19 cellular contexts compared by ENCODE assay signal in the genomic region with DNA sequence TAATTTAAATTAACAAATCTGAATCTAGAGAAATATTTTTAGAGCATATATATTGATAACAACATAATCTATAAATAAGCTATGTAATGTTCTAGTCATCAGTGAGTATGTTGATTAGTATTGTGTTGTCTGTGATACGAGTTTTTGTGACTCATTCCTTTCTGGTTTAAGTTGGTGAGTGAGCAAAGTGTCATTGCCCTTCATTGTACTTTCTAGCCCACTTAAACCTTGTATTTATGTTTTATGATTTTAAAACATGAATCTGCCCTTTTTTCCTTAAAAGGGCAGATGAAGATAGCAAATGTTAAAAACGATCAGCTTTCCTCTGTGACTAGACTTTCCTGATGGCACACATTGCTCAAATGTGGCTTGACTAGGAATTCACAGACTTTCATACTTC. TPM values are rescaled to one million over a fixed set of nuclear protein-coding genes. Genes with fewer than 3 reads are reported as not detected.
DNase-seq lines count a peak whose midpoint lies in the region; ATAC-seq, FAIRE-seq and TF ChIP-seq lines count a peak whose summit lies in the region.
"Had no signal": no experiment of that assay in that cellular context is flagged by ENCODE, and none has a peak within 500 bp of the region (broad histone marks: within the 10 kb centered on the region; RNA-seq: fewer than 3 reads in every experiment).

No MANE protein-coding gene starts in this region.

- H3K36me3 Mint-ChIP-seq in WTC11 = no peaks in the 10 kb centered on the region

- H3K9me1 ChIP-seq in keratinocyte (ENCODE audit: control insufficient read depth, extremely low read depth, insufficient read depth, low read length) = no peaks in the 10 kb centered on the region

- peaks cover 0 to 3% of the 10 kb centered on the region in 2 experiments for H3K36me3 ChIP-seq in keratinocyte (ENCODE audit: control insufficient read depth in 2 of 2, extremely low read depth in 1 of 2, insufficient read depth in 2 of 2, low read length in 2 of 2)
- H3K36me3 ChIP-seq: left lung had no signal

- H4K20me1 ChIP-seq in keratinocyte (ENCODE audit: control insufficient read depth, extremely low read depth, insufficient read depth, low read length) = no peaks in the 10 kb centered on the region

- no peak for TF ChIP-seq CTCF in keratinocyte (optimal IDR thresholded peaks at IDR 0.05 in 1 of 3, IDR thresholded peaks at IDR 0.05 in 1 of 3, conservative IDR thresholded peaks at IDR 0.05 in 1 of 3; ENCODE audit: extremely low read depth in 1 of 3, insufficient read depth in 2 of 3, low read length in 3 of 3)
- TF ChIP-seq CTCF in WTC11 (IDR thresholded peaks at IDR 0.05) = no peak

- peak; percentile 48 for FAIRE-seq in keratinocyte (lab: Jason Lieb, UNC)
- FAIRE-seq: endometrium, GM12891 had no signal

- no peak overlapping the region for H3K4me3 Mint-ChIP-seq in WTC11
- H3K4me3 Mint-ChIP-seq: naive thymus-derived CD4-positive, alpha-beta T cell had no signal

- DNase-seq in EH (ENCODE audit: low read depth) = peak; percentile 64
- peak; percentile 82 for DNase-seq in HS-5 (ENCODE audit: low read depth)
- DNase-seq in astrocyte of the hippocampus (ENCODE audit: low read depth, low spot score) = peak; percentile 35
- peak; percentile 1 for DNase-seq in keratinocyte (ENCODE audit: low read depth, low spot score)
- DNase-seq in substantia nigra (lab: John Stamatoyannopoulos, UW) = no peak
- DNase-seq in WTC11 (ENCODE audit: low spot score) = no peak
- no peak for DNase-seq in DMS 273 treated with DMSO at 0.1 percent for 48 hours (lab: John Stamatoyannopoulos, UW)
- DNase-seq: activated CD4-positive, alpha-beta T cell treated with anti-CD3 and anti-CD28 coated beads, Interleukin-2, amount 50 U/mL, for 1 hour; DND-41; left lung; MM.1S; naive thymus-derived CD4-positive, alpha-beta T cell; SIG-M5; T-helper 9 cell had no signal

- H3K9me3 ChIP-seq in keratinocyte (ENCODE audit: control insufficient read depth, low read depth, low read length) = no peaks in the 10 kb centered on the region
- H3K9me3 ChIP-seq: left lung, tibial nerve had no signal

- no peaks in the 10 kb centered on the region for H3K27me3 ChIP-seq in keratinocyte (ENCODE audit: control insufficient read depth, extremely low read depth, insufficient read depth, low read length)
- H3K27me3 ChIP-seq: BLaER1, left lung, tibial nerve had no signal

- H3K4me2 ChIP-seq in keratinocyte (ENCODE audit: control insufficient read depth, extremely low read depth, insufficient read depth, low read depth, low read length) = no peak overlapping the region
- H3K4me2 ChIP-seq: BLaER1 had no signal

- no peaks in the 10 kb centered on the region for H3K79me2 ChIP-seq in keratinocyte (ENCODE audit: control insufficient read depth, insufficient read depth, low read length)

- peaks cover 7% of the 10 kb centered on the region for H3K4me1 ChIP-seq in keratinocyte (ENCODE audit: control insufficient read depth, extremely low read depth, insufficient read depth, low read length)

- H3K27ac ChIP-seq in keratinocyte (ENCODE audit: control insufficient read depth, insufficient read depth, low read length) (no peak overlapping the region), substantia nigra (ENCODE audit: low read depth, low read length, poor library complexity, severe bottlenecking) (no peak overlapping the region)
- H3K27ac ChIP-seq: BLaER1, left lung, tibial nerve had no signal

- H3K4me1 Mint-ChIP-seq in WTC11 = no peaks in the 10 kb centered on the region

- dilution Hi-C loops in keratinocyte (cut with MboI; ENCODE audit: extremely low pct_ligation_motif_present, low sequenced_read_pairs) = no loop called here

- H3K4me3 ChIP-seq in keratinocyte (ENCODE audit: control insufficient read depth in 2 of 3, extremely low read depth in 1 of 3, insufficient read depth in 2 of 3, low read depth in 1 of 3, low read length in 3 of 3) = no peak overlapping the region
- H3K4me3 ChIP-seq: BLaER1, left lung, tibial nerve had no signal

- CTCF ChIA-PET in WTC11 (lab: Charles Lee) = interaction anchor here (1.7 kb wide), 1 partner anchor 18 kb away, joined by 6 read pairs; no protein-coding TSS in a partner anchor

- no peaks in the 10 kb centered on the region for H3K9me3 Mint-ChIP-seq in WTC11
- H3K9me3 Mint-ChIP-seq: naive thymus-derived CD4-positive, alpha-beta T cell had no signal

- no peak overlapping the region for H3K9ac ChIP-seq in keratinocyte (ENCODE audit: control insufficient read depth, extremely low read depth, insufficient read depth, low read length)
- H3K9ac ChIP-seq: BLaER1 had no signal

- ATAC-seq in WTC11 (no peak), GM18861 (IDR thresholded peaks at IDR 0.05; ENCODE audit: unreplicated experiment) (no peak)
- ATAC-seq: left lung; naive thymus-derived CD4-positive, alpha-beta T cell had no signal

- H2AFZ ChIP-seq in keratinocyte (ENCODE audit: control insufficient read depth, low read length) = no peak overlapping the region

- H3K27me3 Mint-ChIP-seq in WTC11 (ENCODE audit: low read depth) = no peaks in the 10 kb centered on the region; the same call in 1 of the 2 replicates
- H3K27me3 Mint-ChIP-seq: naive thymus-derived CD4-positive, alpha-beta T cell had no signal

- no peak overlapping the region for H3K27ac Mint-ChIP-seq in WTC11

- POLR2A ChIA-PET in WTC11 (lab: Charles Lee) = no interaction called here

TF ChIP-seq in WTC11, 78 proteins besides CTCF, POLR2A, EP300 and RAD21 (continues in another document):
- TF ChIP-seq TP53 (CRISPR knock-in tag; IDR thresholded peaks at IDR 0.05) = no peak
- no peak for TF ChIP-seq USF1 (CRISPR knock-in tag; IDR thresholded peaks at IDR 0.05)
- TF ChIP-seq NFYB (CRISPR knock-in tag; conservative IDR thresholded peaks at IDR 0.05; ENCODE audit: low read depth) = no peak
- TF ChIP-seq, protein P1, sequence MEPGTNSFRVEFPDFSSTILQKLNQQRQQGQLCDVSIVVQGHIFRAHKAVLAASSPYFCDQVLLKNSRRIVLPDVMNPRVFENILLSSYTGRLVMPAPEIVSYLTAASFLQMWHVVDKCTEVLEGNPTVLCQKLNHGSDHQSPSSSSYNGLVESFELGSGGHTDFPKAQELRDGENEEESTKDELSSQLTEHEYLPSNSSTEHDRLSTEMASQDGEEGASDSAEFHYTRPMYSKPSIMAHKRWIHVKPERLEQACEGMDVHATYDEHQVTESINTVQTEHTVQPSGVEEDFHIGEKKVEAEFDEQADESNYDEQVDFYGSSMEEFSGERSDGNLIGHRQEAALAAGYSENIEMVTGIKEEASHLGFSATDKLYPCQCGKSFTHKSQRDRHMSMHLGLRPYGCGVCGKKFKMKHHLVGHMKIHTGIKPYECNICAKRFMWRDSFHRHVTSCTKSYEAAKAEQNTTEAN (CRISPR knock-in tag; IDR thresholded peaks at IDR 0.05) = no peak
- TF ChIP-seq ATF6 (CRISPR knock-in tag; IDR thresholded peaks at IDR 0.05) = no peak
- no peak for TF ChIP-seq ELF4 (CRISPR knock-in tag; IDR thresholded peaks at IDR 0.05; ENCODE audit: low read depth)
- TF ChIP-seq FOXP1 (CRISPR knock-in tag; IDR thresholded peaks at IDR 0.05; ENCODE audit: borderline replicate concordance) = no peak
- TF ChIP-seq TEAD4 (CRISPR knock-in tag; IDR thresholded peaks at IDR 0.05) = no peak
- TF ChIP-seq FOXJ3 (CRISPR knock-in tag; IDR thresholded peaks at IDR 0.05; ENCODE audit: borderline replicate concordance) = no peak
- no peak for TF ChIP-seq ZNF416 (CRISPR knock-in tag; IDR thresholded peaks at IDR 0.05)
- no peak for TF ChIP-seq MAX (CRISPR knock-in tag; IDR thresholded peaks at IDR 0.05)

RNA-seq across cellular contexts. Expression of gene MACO1, which starts 38.5 kb away (rescaled TPM):
- 6.0 to 10.8 TPM (median 8.1 TPM) in 3 replicates for polyA plus RNA-seq in keratinocyte
- 28.1 TPM for polyA plus RNA-seq in keratinocyte (2011; ENCODE audit: low read depth)
- 4.2 and 6.1 TPM in 2 replicates for polyA plus RNA-seq in keratinocyte (2011; cell fraction: cytosol; rRNA removed)
- polyA plus RNA-seq in keratinocyte (2011; cell fraction: nucleus; rRNA removed) = 14.9 and 19.5 TPM in 2 replicates
- polyA plus RNA-seq in keratinocyte (2012; ENCODE audit: low replicate concordance) = 11.2 and 11.7 TPM in 2 replicates
- 2.1 to 5.5 TPM (median 4.6 TPM) in 3 replicates for polyA minus RNA-seq in keratinocyte
- polyA minus RNA-seq in keratinocyte (2011; cell fraction: cytosol; rRNA and poly(A)+ RNA removed) = 4.4 TPM
- polyA minus RNA-seq in keratinocyte (2011; cell fraction: nucleus; rRNA and poly(A)+ RNA removed) = 7.7 and 12.1 TPM in 2 replicates
- total RNA-seq in WTC11 (2021) = 9.0 to 9.5 TPM (median 9.0 TPM) in 3 replicates

RNA-seq across cellular contexts. Expression of gene RHCE, which starts 48.6 kb away (rescaled TPM):
- polyA plus RNA-seq in keratinocyte = 0.08 to 0.20 TPM (median 0.09 TPM) in 3 replicates
- polyA plus RNA-seq in keratinocyte (2011; ENCODE audit: low read depth) = not detected
- 0.05 TPM in 1 of 2 replicates, not detected in the other for polyA plus RNA-seq in keratinocyte (2011; cell fraction: cytosol; rRNA removed)
- polyA plus RNA-seq in keratinocyte (2011; cell fraction: nucleus; rRNA removed) = not detected in 2 replicates
- 0.38 and 0.69 TPM in 2 replicates for polyA plus RNA-seq in keratinocyte (2012; ENCODE audit: low replicate concordance)
- polyA minus RNA-seq in keratinocyte = not detected in 3 replicates
- not detected for polyA minus RNA-seq in keratinocyte (2011; cell fraction: cytosol; rRNA and poly(A)+ RNA removed)
- polyA minus RNA-seq in keratinocyte (2011; cell fraction: nucleus; rRNA and poly(A)+ RNA removed) = not detected in 2 replicates
- 0.24 to 0.27 TPM in 2 of 3 replicates, not detected in the other for total RNA-seq in WTC11 (2021)

Comparison
In these comparisons a context has a peak if more than half of its experiments do, and no peak if none do; other contexts are left out.
1. DNase-seq: peak in EH (single experiment), HS-5 (single experiment), astrocyte of the hippocampus (single experiment) and keratinocyte (single experiment); none in substantia nigra (0 of 49), WTC11 (single experiment) and DMS 273 treated with DMSO at 0.1 percent for 48 hours (single experiment).